Comparison of ENCODE assay signal across 19 cellular contexts in the genomic region with DNA sequence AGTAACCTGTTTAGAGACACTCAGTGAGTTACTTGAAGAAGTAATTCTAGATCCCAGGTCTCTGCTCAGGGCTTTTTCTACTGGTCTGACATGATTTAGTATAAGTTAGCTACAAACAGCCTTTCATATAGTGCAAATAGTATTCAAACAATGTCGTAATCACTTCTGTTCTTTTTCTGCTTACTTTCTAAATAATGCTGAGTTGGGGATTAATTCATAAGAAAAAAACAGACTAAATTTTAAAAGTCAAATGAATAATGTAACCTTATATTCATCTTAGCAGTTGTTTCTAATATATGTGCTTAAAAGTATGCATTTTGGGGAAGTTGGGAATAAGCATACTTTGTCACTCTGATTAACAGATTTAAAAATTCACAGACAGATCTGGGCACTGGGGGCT.
"Had no signal": no experiment of that assay in that cellular context is flagged by ENCODE, and none has a peak within 500 bp of the region (broad histone marks: within the 10 kb centered on the region; RNA-seq: fewer than 3 reads in every experiment).

No MANE protein-coding gene starts in this region.

- ATAC-seq: activated T-cell treated with anti-CD3 and anti-CD28 coated beads, Interleukin-2, amount 50 U/mL, for 72 hours; sciatic nerve; stimulated activated naive B cell treated with anti-CD40 and anti-IgM and Interleukin-4, amounts not matched to agents 10 μg/mL and 1 μg/mL and 100 μg/mL, for 72 hours; T-helper 17 cell had no signal

- H3K4me1 ChIP-seq: adrenal gland, esophagus squamous epithelium, left ventricle myocardium inferior, pancreas had no signal

- H3K4me3 ChIP-seq: adrenal gland, esophagus squamous epithelium, left ventricle myocardium inferior, pancreas, thoracic aorta, upper lobe of left lung had no signal

- H3K27me3 ChIP-seq: adrenal gland, esophagus squamous epithelium, pancreas, upper lobe of left lung had no signal

- H3K27ac ChIP-seq: adrenal gland, esophagus squamous epithelium, left ventricle myocardium inferior, pancreas, thoracic aorta, upper lobe of left lung, VCaP had no signal

- H3K9me3 ChIP-seq: esophagus squamous epithelium, left ventricle myocardium inferior, pancreas, thoracic aorta, upper lobe of left lung had no signal

- H3K36me3 ChIP-seq: adrenal gland, pancreas, thoracic aorta had no signal

- DNase-seq: activated CD4-positive, alpha-beta T cell treated with anti-CD3 and anti-CD28 coated beads, Interleukin-2, amount 50 U/mL, for 4 hours; activated CD4-positive, CD25-positive, alpha-beta regulatory T cell treated with anti-CD3 and anti-CD28 coated beads, Interleukin-2, amount 50 U/mL, for 72 hours; activated gamma-delta T cell; activated T-cell treated with anti-CD3 and anti-CD28 coated beads, Interleukin-2, amount 50 U/mL, for 72 hours; adrenal gland; effector CD8-positive, alpha-beta T cell; esophagus squamous epithelium; immature natural killer cell; kidney glomerular epithelial cell; left ventricle myocardium inferior; mammary epithelial cell; pancreas; stimulated activated CD4-positive, alpha-beta T cell treated with anti-CD3 and anti-CD28 coated beads, Interleukin-4, amount 100 ng/mL, for 4 hours; stimulated activated naive B cell treated with anti-CD40 and anti-IgM and Interleukin-4, amounts not matched to agents 10 μg/mL and 1 μg/mL and 100 μg/mL, for 72 hours; T-helper 17 cell; upper lobe of left lung had no signal
